20 cellular contexts compared by ENCODE assay signal in genomic region chr11:63547076-63547475, GRCh38. TPM values are rescaled to one million over a fixed set of nuclear protein-coding genes. Genes with fewer than 3 reads are reported as not detected.
"Had no signal": no experiment of that assay in that cellular context is flagged by ENCODE, and none has a peak within 500 bp of the region (broad histone marks: within the 10 kb centered on the region; RNA-seq: fewer than 3 reads in every experiment).

No MANE protein-coding gene starts in this region.

- H3K4me1 ChIP-seq: body of pancreas, esophagus squamous epithelium, neural progenitor cell, pancreas had no signal

- H3K36me3 ChIP-seq: neural progenitor cell, pancreas had no signal

- H3K27ac ChIP-seq: body of pancreas, coronary artery, esophagus squamous epithelium, neural progenitor cell, pancreas had no signal

- H3K36me3 Mint-ChIP-seq: neural progenitor cell, type B pancreatic cell had no signal

- H3K9me3 Mint-ChIP-seq: activated T-helper 1 cell treated with anti-CD3 and anti-CD28 coated beads, Interleukin-12 subunit alpha, Interleukin-12 subunit beta, Interleukin-2, Interleukin-4 antibody, amounts not matched to agents 30 ng/mL and 10 ng/mL and 1 ng/mL, durations not matched to agents 14 hours and 24 hours and 36 hours; neural progenitor cell; type B pancreatic cell had no signal

- H2AFZ ChIP-seq: neural progenitor cell had no signal

- H3K4me3 ChIP-seq: body of pancreas, coronary artery, esophagus squamous epithelium, neural progenitor cell, pancreas had no signal

- H3K27ac Mint-ChIP-seq: activated T-helper 1 cell treated with anti-CD3 and anti-CD28 coated beads, Interleukin-12 subunit alpha, Interleukin-12 subunit beta, Interleukin-2, Interleukin-4 antibody, amounts not matched to agents 30 ng/mL and 10 ng/mL and 1 ng/mL, durations not matched to agents 14 hours and 24 hours and 36 hours; neural progenitor cell; type B pancreatic cell had no signal

- H3K27me3 ChIP-seq: body of pancreas, esophagus squamous epithelium, neural progenitor cell, pancreas had no signal

- H3K4me2 ChIP-seq: neural progenitor cell had no signal

- H3K9ac ChIP-seq: neural progenitor cell had no signal

- H3K9me3 ChIP-seq: body of pancreas, esophagus squamous epithelium, pancreas had no signal

- DNase-seq: activated CD4-positive, alpha-beta T cell treated with anti-CD3 and anti-CD28 coated beads for 4 hours; activated CD8-positive, alpha-beta memory T cell treated with anti-CD3 and anti-CD28 coated beads, Interleukin-2, amount 50 U/mL, for 48 hours; activated naive CD4-positive, alpha-beta T cell; amniotic stem cell; body of pancreas; caudate nucleus; esophagus squamous epithelium; hypothalamus; pancreas; retina; stimulated activated CD4-positive, alpha-beta T cell treated with anti-CD3 and anti-CD28 coated beads, Interleukin-4, amount 100 ng/mL, for 24 hours; stimulated activated naive CD4-positive, alpha-beta T cell treated with Interleukin-2 at 50 U/mL for 16 hours; T-helper 2 cell had no signal

- H3K4me3 Mint-ChIP-seq: activated T-helper 1 cell treated with anti-CD3 and anti-CD28 coated beads, Interleukin-12 subunit alpha, Interleukin-12 subunit beta, Interleukin-2, Interleukin-4 antibody, amounts not matched to agents 30 ng/mL and 10 ng/mL and 1 ng/mL, durations not matched to agents 14 hours and 24 hours and 36 hours; neural progenitor cell; type B pancreatic cell had no signal

- H3K27me3 Mint-ChIP-seq: type B pancreatic cell had no signal

- FAIRE-seq: pancreas had no signal

- ATAC-seq: body of pancreas, pancreas had no signal

RNA-seq across cellular contexts. Expression of gene PLAAT2, which starts 16.1 kb away (rescaled TPM):
- total RNA-seq: activated T-helper 1 cell treated with anti-CD3 and anti-CD28 coated beads, Interleukin-12 subunit alpha, Interleukin-12 subunit beta, Interleukin-2, Interleukin-4 antibody, amounts not matched to agents 30 ng/mL and 10 ng/mL and 1 ng/mL, durations not matched to agents 14 hours and 24 hours and 36 hours; body of pancreas; fibroblast of villous mesenchyme; glomerular endothelial cell; pancreas; skeletal muscle tissue had no signal

RNA-seq across cellular contexts. Expression of gene LGALS12, which starts 41.2 kb away (rescaled TPM):
- total RNA-seq: activated T-helper 1 cell treated with anti-CD3 and anti-CD28 coated beads, Interleukin-12 subunit alpha, Interleukin-12 subunit beta, Interleukin-2, Interleukin-4 antibody, amounts not matched to agents 30 ng/mL and 10 ng/mL and 1 ng/mL, durations not matched to agents 14 hours and 24 hours and 36 hours; esophagus squamous epithelium; fibroblast of villous mesenchyme; glomerular endothelial cell had no signal

RNA-seq across cellular contexts. Expression of gene PLAAT5, which starts 56.1 kb away (rescaled TPM):
- total RNA-seq: activated T-helper 1 cell treated with anti-CD3 and anti-CD28 coated beads, Interleukin-12 subunit alpha, Interleukin-12 subunit beta, Interleukin-2, Interleukin-4 antibody, amounts not matched to agents 30 ng/mL and 10 ng/mL and 1 ng/mL, durations not matched to agents 14 hours and 24 hours and 36 hours; fibroblast of villous mesenchyme; glomerular endothelial cell had no signal
